In the genomic region with DNA sequence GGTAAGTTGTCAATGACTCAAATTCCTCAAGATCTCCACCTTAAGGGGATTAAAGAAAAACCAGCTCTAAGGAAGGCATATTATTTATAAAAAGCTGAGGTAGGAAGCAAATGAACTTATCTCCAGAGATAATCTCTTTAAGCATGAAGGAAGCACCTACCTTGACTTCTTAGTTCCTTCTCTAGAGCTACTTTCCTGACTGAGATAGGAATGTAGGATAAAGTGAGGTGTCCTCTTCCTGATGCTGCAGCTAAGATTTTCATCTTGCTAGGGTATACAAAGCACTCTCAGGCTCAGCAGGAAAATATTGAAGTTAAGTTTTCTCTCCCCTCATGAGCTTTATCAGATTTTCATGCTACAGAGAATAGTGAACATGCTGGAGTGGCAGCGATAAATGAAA, we compare ENCODE assay signal across 21 cellular contexts.
DNase-seq lines count a peak whose midpoint lies in the region; ATAC-seq, FAIRE-seq and TF ChIP-seq lines count a peak whose summit lies in the region.
"Had no signal": no experiment of that assay in that cellular context is flagged by ENCODE, and none has a peak within 500 bp of the region (broad histone marks: within the 10 kb centered on the region; RNA-seq: fewer than 3 reads in every experiment).

No MANE protein-coding gene starts in this region.

- peak overlapping the region; percentile 11; the same call in 1 of the 2 replicates for H2BK5ac ChIP-seq in H1 (ENCODE audit: low read depth, low read length)

- H3K9me3 Mint-ChIP-seq in GM23338 (no peaks in the 10 kb centered on the region), progenitor cell of endocrine pancreas (ENCODE audit: low read depth) (no peaks in the 10 kb centered on the region)

- H3K14ac ChIP-seq in H1 (ENCODE audit: insufficient read length): no peak overlapping the region

- H3K9me2 ChIP-seq in GM23338 (ENCODE audit: insufficient read depth): 0 out of 2 replicates have a peak, but pooled peaks cover 3% of the 10 kb centered on the region

- H2AK5ac ChIP-seq in H1 (ENCODE audit: low read depth, low read length): no peak overlapping the region

- H3K4ac ChIP-seq in H1 (replicated peaks; ENCODE audit: insufficient read length, low read depth, low read length): no peak overlapping the region

- H4K8ac ChIP-seq in H1 (ENCODE audit: extremely low read depth, insufficient read depth, low read length): no peak overlapping the region

- TF ChIP-seq EP300 in H1 (IDR thresholded peaks at IDR 0.05; ENCODE audit: borderline replicate concordance in 1 of 2, low read depth in 2 of 2, low read length in 2 of 2): no peak

- no peak for TF ChIP-seq RAD21 in H1 (IDR thresholded peaks at IDR 0.05 in 1 of 2, conservative IDR thresholded peaks at IDR 0.05 in 1 of 2; ENCODE audit: low read depth in 2 of 2, low read length in 2 of 2)

- peak overlapping the region; percentile 86 for H3K27ac ChIP-seq in GM23338 (ENCODE audit: low read depth)
- H3K27ac ChIP-seq in H1 (ENCODE audit: low read depth, low read length): no peak overlapping the region
- H3K27ac ChIP-seq in parathyroid adenoma: peak overlapping the region; percentile 55
- H3K27ac ChIP-seq: 22Rv1; A549; BLaER1 treated with 17β-estradiol and CSF1 and Interleukin-3, amounts not matched to agents 10 nM and 100 nM; C4-2B had no signal

- no peaks in the 10 kb centered on the region for H4K20me1 ChIP-seq in GM23338 (replicated peaks; ENCODE audit: insufficient read depth)
- no peaks in the 10 kb centered on the region for H4K20me1 ChIP-seq in H1 (replicated peaks in 1 of 2; ENCODE audit: control insufficient read depth in 1 of 2, insufficient read depth in 2 of 2, low read length in 2 of 2)
- H4K20me1 ChIP-seq: BLaER1 treated with 17β-estradiol and CSF1 and Interleukin-3, amounts not matched to agents 10 nM and 100 nM had no signal

- no peak overlapping the region for H3K18ac ChIP-seq in H1 (ENCODE audit: extremely low read depth, low read length)

- H3K4me2 ChIP-seq in GM23338 (0 out of 2 replicates have a peak overlapping the region, but pooled peaks have one; percentile 42), H1 (ENCODE audit: insufficient read depth in 1 of 2, low read depth in 2 of 2, low read length in 2 of 2) (no peak overlapping the region), parathyroid adenoma (ENCODE audit: low read length) (peak overlapping the region; percentile 21)
- H3K4me2 ChIP-seq: A549; BLaER1 treated with 17β-estradiol and CSF1 and Interleukin-3, amounts not matched to agents 10 nM and 100 nM had no signal

- H4K5ac ChIP-seq in H1 (ENCODE audit: insufficient read length, low read depth, low read length): no peak overlapping the region

- H3K79me1 ChIP-seq in H1 (ENCODE audit: low read depth, low read length): no peaks in the 10 kb centered on the region

- no peak overlapping the region for H2BK120ac ChIP-seq in H1 (replicated peaks; ENCODE audit: low read depth, low read length)

- H3K23me2 ChIP-seq in H1 (ENCODE audit: low read depth, low read length): no peaks in the 10 kb centered on the region; the same call in 1 of the 2 replicates

- ATAC-seq in GM23338: no peak
- ATAC-seq in HG02981 (IDR thresholded peaks at IDR 0.05; ENCODE audit: unreplicated experiment): no peak
- no peak for ATAC-seq in HG02571 (IDR thresholded peaks at IDR 0.05; ENCODE audit: unreplicated experiment)
- ATAC-seq: A549; CD8-positive, alpha-beta T cell had no signal

- H4K91ac ChIP-seq in H1 (replicated peaks; ENCODE audit: insufficient read length, low read length): no peak overlapping the region

- H3K9ac ChIP-seq in H1 (replicated peaks in 1 of 4; ENCODE audit: extremely low read depth in 1 of 4, low read depth in 3 of 4, low read length in 3 of 4): no peak overlapping the region
- no peak overlapping the region for H3K9ac ChIP-seq in parathyroid adenoma
- H3K9ac ChIP-seq: BLaER1 treated with 17β-estradiol and CSF1 and Interleukin-3, amounts not matched to agents 10 nM and 100 nM had no signal

- no peak overlapping the region for H2BK15ac ChIP-seq in H1 (ENCODE audit: low read length)

- H3K4me1 ChIP-seq in GM23338 (ENCODE audit: insufficient read depth) (peaks cover 36% of the 10 kb centered on the region), H1 (replicated peaks in 1 of 4; ENCODE audit: control insufficient read depth in 3 of 4, insufficient read depth in 4 of 4, low read length in 3 of 4) (peaks cover 0 to 7% (median 3%) of the 10 kb centered on the region in 4 experiments; a peak in 3 of 7 replicates), parathyroid adenoma (peaks cover 30% of the 10 kb centered on the region)
- H3K4me1 ChIP-seq: A549, Caco-2 had no signal

- no peak overlapping the region for H2BK20ac ChIP-seq in H1 (ENCODE audit: low read length)

- TF ChIP-seq POLR2A in H1 (IDR thresholded peaks at IDR 0.05; ENCODE audit: control extremely low read depth in 1 of 2, low read depth in 2 of 2, low read length in 2 of 2): no peak

- CTCF ChIA-PET in H1 (lab: Charles Lee; ENCODE audit: partially characterized antibody): interaction anchor here (0.8 kb wide), 1 partner anchor 9 kb away, joined by 3 read pairs; no protein-coding TSS in a partner anchor

- H3F3A ChIP-seq in GM23338 (replicated peaks; ENCODE audit: low read depth): no peaks in the 10 kb centered on the region

- H3K4me3 ChIP-seq in GM23338 (no peak overlapping the region), H1 (ENCODE audit: extremely low read depth in 1 of 4, insufficient read depth in 2 of 4, low read depth in 3 of 4, low read length in 4 of 4) (no peak overlapping the region), parathyroid adenoma (ENCODE audit: low read depth, low read length) (peak overlapping the region; percentile 3)
- H3K4me3 ChIP-seq: A549; BLaER1 treated with 17β-estradiol and CSF1 and Interleukin-3, amounts not matched to agents 10 nM and 100 nM had no signal

- no peak overlapping the region for H3K23ac ChIP-seq in H1 (ENCODE audit: insufficient read length)

- WGBS in H1 (ENCODE audit: extremely low coverage in 1 of 2, insufficient coverage in 1 of 2, insufficient read length in 1 of 2, insufficient replicate concordance in 2 of 2, low coverage in 1 of 2, low lambda C conversion rate in 2 of 2, missing lambda C conversion rate in 1 of 2), 2 experiments: 95% methylated on average over 1 of the region's 1 CpG; no CpG with 5 or more reads in 1 of the 2 experiments

- no peak overlapping the region for H3K56ac ChIP-seq in H1 (replicated peaks; ENCODE audit: insufficient read length, low read depth, low read length)

- no peaks in the 10 kb centered on the region for H3K36me3 ChIP-seq in GM23338 (ENCODE audit: insufficient read depth)
- no peaks in the 10 kb centered on the region for H3K36me3 ChIP-seq in H1 (ENCODE audit: control insufficient read depth in 2 of 4, insufficient read depth in 4 of 4, low read length in 3 of 4)
- H3K36me3 ChIP-seq in parathyroid adenoma (ENCODE audit: control insufficient read depth, insufficient read depth, low read length): no peaks in the 10 kb centered on the region
- H3K36me3 ChIP-seq: BLaER1 treated with 17β-estradiol and CSF1 and Interleukin-3, amounts not matched to agents 10 nM and 100 nM had no signal

- no peak overlapping the region for H2BK12ac ChIP-seq in H1 (ENCODE audit: low read depth, low read length)

- FAIRE-seq in H1 (lab: Jason Lieb, UNC): no peak
- FAIRE-seq: A549, G401.6, GM12891, GM19239 had no signal

- H3K9me3 ChIP-seq in H1 (ENCODE audit: insufficient read depth in 2 of 2, low read depth in 1 of 2, low read length in 1 of 2) (no peaks in the 10 kb centered on the region), parathyroid adenoma (ENCODE audit: control insufficient read depth, low read length) (no peaks in the 10 kb centered on the region)
- H3K9me3 ChIP-seq: A549; BLaER1 treated with 17β-estradiol and CSF1 and Interleukin-3, amounts not matched to agents 10 nM and 100 nM; Caco-2 had no signal

- H3K79me2 ChIP-seq in GM23338 (replicated peaks; ENCODE audit: insufficient read depth) (no peaks in the 10 kb centered on the region), H1 (ENCODE audit: control insufficient read depth in 1 of 2, insufficient read depth in 2 of 2, low read length in 2 of 2) (no peaks in the 10 kb centered on the region), parathyroid adenoma (no peaks in the 10 kb centered on the region)

- H3K27me3 Mint-ChIP-seq in GM23338 (ENCODE audit: insufficient read depth, low read depth, poor library complexity): no peaks in the 10 kb centered on the region
- H3K27me3 Mint-ChIP-seq in progenitor cell of endocrine pancreas: no peaks in the 10 kb centered on the region

- H3K27ac Mint-ChIP-seq in GM23338 (peak overlapping the region; percentile 87; the same call in 1 of the 2 replicates), progenitor cell of endocrine pancreas (no peak overlapping the region)
- H3K27ac Mint-ChIP-seq: B cell; CD4-positive, alpha-beta T cell; CD8-positive, alpha-beta T cell had no signal

- TF ChIP-seq CTCF in GM23338 (conservative IDR thresholded peaks at IDR 0.05; ENCODE audit: low read depth in 2 of 2) (no peak), H1 (IDR thresholded peaks at IDR 0.05; ENCODE audit: control extremely low read depth in 1 of 3, insufficient read depth in 1 of 3, low read depth in 1 of 3, low read length in 3 of 3) (no peak), parathyroid adenoma (IDR thresholded peaks at IDR 0.05) (no peak), progenitor cell of endocrine pancreas (IDR thresholded peaks at IDR 0.05; ENCODE audit: unreplicated experiment) (no peak)

- peaks cover 27% of the 10 kb centered on the region for H3K4me1 Mint-ChIP-seq in GM23338
- H3K4me1 Mint-ChIP-seq in progenitor cell of endocrine pancreas (ENCODE audit: low read depth): peaks cover 26% of the 10 kb centered on the region
- H3K4me1 Mint-ChIP-seq: B cell had no signal

- H3K36me3 Mint-ChIP-seq in GM23338 (ENCODE audit: low read depth) (no peaks in the 10 kb centered on the region), progenitor cell of endocrine pancreas (ENCODE audit: insufficient read depth) (no peaks in the 10 kb centered on the region)
- H3K36me3 Mint-ChIP-seq: CD8-positive, alpha-beta T cell had no signal

- H2AFZ ChIP-seq in GM23338: no peak overlapping the region; the same call in 1 of the 2 replicates
- H2AFZ ChIP-seq in H1 (ENCODE audit: low read length): no peak overlapping the region
- H2AFZ ChIP-seq in parathyroid adenoma: no peak overlapping the region

- POLR2A ChIA-PET in H1 (lab: Charles Lee; ENCODE audit: partially characterized antibody): interaction anchor here (1.5 kb wide), 1 partner anchor 12 kb away, joined by 3 read pairs; no protein-coding TSS in a partner anchor

- H3K27me3 ChIP-seq in GM23338 (ENCODE audit: insufficient read depth) (no peaks in the 10 kb centered on the region), H1 (replicated peaks in 1 of 4; ENCODE audit: control insufficient read depth in 3 of 4, extremely low read depth in 1 of 4, insufficient read depth in 3 of 4, low read length in 3 of 4) (no peaks in the 10 kb centered on the region), parathyroid adenoma (ENCODE audit: control insufficient read depth, insufficient read depth, low read length) (no peaks in the 10 kb centered on the region)
- H3K27me3 ChIP-seq: BLaER1 treated with 17β-estradiol and CSF1 and Interleukin-3, amounts not matched to agents 10 nM and 100 nM had no signal

- H3K4me3 Mint-ChIP-seq in GM23338 (no peak overlapping the region), progenitor cell of endocrine pancreas (ENCODE audit: low read depth) (no peak overlapping the region)
- H3K4me3 Mint-ChIP-seq: B cell; CD4-positive, alpha-beta T cell; CD8-positive, alpha-beta T cell had no signal

- no peak for DNase-seq in GM23338 (ENCODE audit: low spot score)
- no peak for DNase-seq in H1 (ENCODE audit: low read depth in 1 of 2, low spot score in 2 of 2)
- DNase-seq in progenitor cell of endocrine pancreas (ENCODE audit: low spot score, unreplicated experiment): no peak
- DNase-seq: AML-193; Caco-2; Calu3; CD4-positive, alpha-beta T cell; CD8-positive, alpha-beta T cell; DMS79 treated with DMSO at 0.1 percent for 48 hours; GF-D8 had no signal

Comparison
In these comparisons a context has a peak if more than half of its experiments do, and no peak if none do; other contexts are left out.
1. H3K4me2 ChIP-seq: peak in GM23338 (single experiment) and parathyroid adenoma (single experiment); none in H1 (0 of 2).